ENCODE assay signal across 1 cellular context in the genomic region with DNA sequence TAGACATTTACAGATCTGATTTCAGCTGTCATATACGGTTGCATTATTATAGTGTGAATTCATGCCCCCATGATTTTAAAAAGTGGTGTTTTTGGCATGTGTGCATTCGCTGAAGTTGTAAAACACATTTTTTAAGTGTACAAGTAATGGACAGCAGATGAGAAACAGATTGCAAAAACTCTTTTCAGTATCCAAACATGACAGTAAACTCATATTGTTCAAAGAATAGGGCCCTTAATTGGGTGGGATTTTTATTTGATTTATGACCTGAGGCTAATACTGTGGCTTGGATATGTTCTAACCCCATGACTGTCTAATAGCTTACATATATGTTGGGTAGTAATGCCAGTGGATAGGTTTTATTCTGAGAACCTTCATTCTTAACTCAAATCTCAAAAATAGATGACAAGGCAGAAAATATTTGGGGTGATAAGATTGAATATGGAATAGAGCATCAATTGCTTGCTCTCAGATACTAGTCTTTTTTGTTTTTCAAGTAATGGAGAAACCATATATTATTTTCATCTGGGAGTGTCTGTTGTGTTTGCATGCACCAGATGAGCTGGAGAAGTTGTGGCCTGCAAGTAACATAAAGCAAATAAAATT.
TF ChIP-seq lines count a peak whose summit lies in the region.

No MANE protein-coding gene starts in this region.

TF ChIP-seq in K562, 482 proteins besides CTCF, POLR2A, EP300 and RAD21 (continued from another document):
- TF ChIP-seq, protein P1, sequence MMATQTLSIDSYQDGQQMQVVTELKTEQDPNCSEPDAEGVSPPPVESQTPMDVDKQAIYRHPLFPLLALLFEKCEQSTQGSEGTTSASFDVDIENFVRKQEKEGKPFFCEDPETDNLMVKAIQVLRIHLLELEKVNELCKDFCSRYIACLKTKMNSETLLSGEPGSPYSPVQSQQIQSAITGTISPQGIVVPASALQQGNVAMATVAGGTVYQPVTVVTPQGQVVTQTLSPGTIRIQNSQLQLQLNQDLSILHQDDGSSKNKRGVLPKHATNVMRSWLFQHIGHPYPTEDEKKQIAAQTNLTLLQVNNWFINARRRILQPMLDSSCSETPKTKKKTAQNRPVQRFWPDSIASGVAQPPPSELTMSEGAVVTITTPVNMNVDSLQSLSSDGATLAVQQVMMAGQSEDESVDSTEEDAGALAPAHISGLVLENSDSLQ (IDR thresholded peaks at IDR 0.05), result no peak
- TF ChIP-seq ZNF316 (IDR thresholded peaks at IDR 0.05), result peak; percentile 64; the same call in 1 of the 2 replicates
